ENCODE assay signal across 1 cellular context in the genomic region with DNA sequence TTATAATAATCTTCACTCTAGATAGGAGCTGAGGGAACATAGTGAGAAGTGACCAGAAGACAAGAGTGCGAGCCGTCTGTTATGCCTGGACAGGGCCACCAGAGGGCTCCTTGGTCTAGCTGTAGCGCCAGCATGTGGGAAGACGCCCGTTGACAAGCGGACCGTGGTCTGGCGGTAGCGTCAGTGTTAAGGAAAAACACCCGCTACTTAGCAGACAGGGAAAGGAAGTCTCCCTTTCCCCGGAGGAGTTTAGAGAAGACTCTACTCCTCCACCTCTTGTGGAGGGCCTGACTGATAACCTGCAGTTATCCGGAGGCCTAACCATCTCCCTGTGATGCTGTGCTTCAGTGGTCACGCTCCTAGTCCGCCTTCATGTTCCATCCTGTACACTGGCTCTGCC.
A peak's percentile ranks its signal among the peaks of the same experiment; 100 is the strongest.
TF ChIP-seq lines count a peak whose summit lies in the region.

No MANE protein-coding gene starts in this region.

TF ChIP-seq in HepG2, 621 proteins besides CTCF, POLR2A, EP300 and RAD21 (continued from another document):
- TF ChIP-seq, protein P1, sequence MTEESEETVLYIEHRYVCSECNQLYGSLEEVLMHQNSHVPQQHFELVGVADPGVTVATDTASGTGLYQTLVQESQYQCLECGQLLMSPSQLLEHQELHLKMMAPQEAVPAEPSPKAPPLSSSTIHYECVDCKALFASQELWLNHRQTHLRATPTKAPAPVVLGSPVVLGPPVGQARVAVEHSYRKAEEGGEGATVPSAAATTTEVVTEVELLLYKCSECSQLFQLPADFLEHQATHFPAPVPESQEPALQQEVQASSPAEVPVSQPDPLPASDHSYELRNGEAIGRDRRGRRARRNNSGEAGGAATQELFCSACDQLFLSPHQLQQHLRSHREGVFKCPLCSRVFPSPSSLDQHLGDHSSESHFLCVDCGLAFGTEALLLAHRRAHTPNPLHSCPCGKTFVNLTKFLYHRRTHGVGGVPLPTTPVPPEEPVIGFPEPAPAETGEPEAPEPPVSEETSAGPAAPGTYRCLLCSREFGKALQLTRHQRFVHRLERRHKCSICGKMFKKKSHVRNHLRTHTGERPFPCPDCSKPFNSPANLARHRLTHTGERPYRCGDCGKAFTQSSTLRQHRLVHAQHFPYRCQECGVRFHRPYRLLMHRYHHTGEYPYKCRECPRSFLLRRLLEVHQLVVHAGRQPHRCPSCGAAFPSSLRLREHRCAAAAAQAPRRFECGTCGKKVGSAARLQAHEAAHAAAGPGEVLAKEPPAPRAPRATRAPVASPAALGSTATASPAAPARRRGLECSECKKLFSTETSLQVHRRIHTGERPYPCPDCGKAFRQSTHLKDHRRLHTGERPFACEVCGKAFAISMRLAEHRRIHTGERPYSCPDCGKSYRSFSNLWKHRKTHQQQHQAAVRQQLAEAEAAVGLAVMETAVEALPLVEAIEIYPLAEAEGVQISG (CRISPR knock-in tag; IDR thresholded peaks at IDR 0.05) = 0 out of 2 replicates have a peak, but pooled peaks have one; percentile 30
- TF ChIP-seq MXI1 (IDR thresholded peaks at IDR 0.05; ENCODE audit: borderline replicate concordance, low read depth, low read length) = 0 out of 3 replicates have a peak, but pooled peaks have one; percentile 20
- peak; percentile 37; the same call in 1 of the 2 replicates for TF ChIP-seq SPEN (CRISPR knock-in tag; IDR thresholded peaks at IDR 0.05; ENCODE audit: low read depth)
- TF ChIP-seq, protein P2, sequence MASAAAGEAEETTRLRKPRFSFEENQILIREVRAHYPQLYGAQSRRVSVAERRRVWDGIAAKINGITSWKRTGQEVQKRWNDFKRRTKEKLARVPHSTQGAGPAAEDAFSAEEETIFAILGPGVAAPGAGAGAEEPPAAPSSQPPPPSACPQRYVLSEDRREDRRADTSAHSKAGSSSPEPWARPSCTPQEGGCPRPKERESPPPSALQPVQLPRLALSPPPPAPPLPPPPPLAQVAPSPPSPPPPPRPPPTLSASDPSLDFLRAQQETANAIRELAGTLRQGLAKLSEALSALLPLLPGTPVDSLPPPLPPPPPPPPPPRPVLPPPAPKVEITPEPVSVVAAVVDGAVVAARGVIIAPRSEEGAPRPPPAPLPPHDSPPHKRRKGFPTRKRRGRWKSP (CRISPR knock-in tag; IDR thresholded peaks at IDR 0.05) = peak; percentile 27; the same call in 1 of the 2 replicates
